29 cellular contexts compared by ENCODE assay signal in the genomic region with DNA sequence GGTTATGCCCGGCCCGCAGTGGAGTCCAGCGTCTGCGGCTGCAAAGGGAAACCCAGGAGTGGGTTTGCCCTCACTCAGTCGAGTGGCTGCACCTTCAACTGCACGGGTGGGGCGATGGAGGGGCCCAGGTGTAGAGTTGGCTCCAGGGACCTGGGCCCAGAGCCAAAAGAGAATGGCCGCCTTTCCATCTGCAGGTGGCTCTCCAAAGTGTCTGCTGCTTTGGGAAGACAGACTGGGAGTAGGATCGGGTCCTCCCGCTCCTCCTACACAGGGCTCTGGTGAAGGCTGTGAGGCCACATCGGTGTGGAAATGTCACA.
DNase-seq lines count a peak whose midpoint lies in the region; ATAC-seq, FAIRE-seq and TF ChIP-seq lines count a peak whose summit lies in the region.
"Had no signal": no experiment of that assay in that cellular context is flagged by ENCODE, and none has a peak within 500 bp of the region (broad histone marks: within the 10 kb centered on the region; RNA-seq: fewer than 3 reads in every experiment).

No MANE protein-coding gene starts in this region.

- no peaks in the 10 kb centered on the region for H3K27me3 Mint-ChIP-seq in CD8-positive, alpha-beta T cell (ENCODE audit: low read depth)
- H3K27me3 Mint-ChIP-seq: activated naive CD8-positive, alpha-beta T cell treated with anti-CD3 and anti-CD28 coated beads for 36 hours; effector memory CD8-positive, alpha-beta T cell had no signal

- H3K4me2 ChIP-seq in K562 (ENCODE audit: insufficient read depth, low read length) (no peak overlapping the region), osteoblast (ENCODE audit: insufficient read depth, low read length) (no peak overlapping the region)
- H3K4me2 ChIP-seq: BLaER1 treated with 17β-estradiol and CSF1 and Interleukin-3, amounts not matched to agents 10 nM and 100 nM; smooth muscle cell had no signal

- TF ChIP-seq RAD21 in K562 (CRISPR knock-in tag; conservative IDR thresholded peaks at IDR 0.05 in 1 of 2, IDR thresholded peaks at IDR 0.05 in 1 of 2) = no peak

- no peak overlapping the region for H3K27ac ChIP-seq in CD8-positive, alpha-beta T cell (ENCODE audit: low read depth, low read length)
- H3K27ac ChIP-seq in K562 (ENCODE audit: extremely low read depth, low read depth, low read length) (no peak overlapping the region), osteoblast (ENCODE audit: low read depth, low read length) (no peak overlapping the region), sigmoid colon (no peak overlapping the region)
- H3K27ac ChIP-seq: BLaER1 treated with 17β-estradiol and CSF1 and Interleukin-3, amounts not matched to agents 10 nM and 100 nM; pancreas; suprapubic skin; WERI-Rb-1 had no signal

- no peaks in the 10 kb centered on the region for H3K4me1 ChIP-seq in CD8-positive, alpha-beta T cell (ENCODE audit: insufficient read depth, low read length)
- peaks cover 0 to 4% of the 10 kb centered on the region in 2 experiments; a peak in 1 of 5 replicates for H3K4me1 ChIP-seq in K562 (replicated peaks in 1 of 2; ENCODE audit: control insufficient read depth in 2 of 2, insufficient read depth in 2 of 2, low read length in 2 of 2)
- no peaks in the 10 kb centered on the region for H3K4me1 ChIP-seq in osteoblast (ENCODE audit: insufficient read depth, low read length)
- peaks cover 0 to 22% (median 17%) of the 10 kb centered on the region in 4 donors for H3K4me1 ChIP-seq in sigmoid colon
- H3K4me1 ChIP-seq: HAP-1 had no signal

- peaks cover 8% of the 10 kb centered on the region for H3K36me3 ChIP-seq in CD8-positive, alpha-beta T cell (ENCODE audit: insufficient read depth, low read length)
- H3K36me3 ChIP-seq in K562 (ENCODE audit: control insufficient read depth, insufficient read depth, low read length) (peaks cover 83% of the 10 kb centered on the region), osteoblast (ENCODE audit: insufficient read depth, low read length) (peaks cover 25% of the 10 kb centered on the region), sigmoid colon (peaks cover 0 to 34% (median 12%) of the 10 kb centered on the region in 4 donors)
- H3K36me3 ChIP-seq: pancreas, WERI-Rb-1 had no signal

- WGBS in K562 (ENCODE audit: insufficient coverage, low coverage, missing lambda C conversion rate) = 87% methylated on average over 11 of the region's 11 CpGs
- 83 to 89% methylated on average over 11 of the region's 11 CpGs for WGBS in sigmoid colon, 2 donors

- POLR2A ChIA-PET in CD8-positive, alpha-beta T cell (lab: Charles Lee) = interaction anchor here (1.1 kb wide), 1 partner anchor 80 kb away, joined by 3 read pairs; a partner anchor contains a TSS
- POLR2A ChIA-PET in K562 (lab: Yijun Ruan, JAX) = no interaction called here

- in situ Hi-C loops in K562 (cut with MboI) = no loop called here

- H3K4me3 Mint-ChIP-seq in CD8-positive, alpha-beta T cell = no peak overlapping the region
- H3K4me3 Mint-ChIP-seq: activated naive CD8-positive, alpha-beta T cell treated with anti-CD3 and anti-CD28 coated beads for 36 hours; effector memory CD8-positive, alpha-beta T cell; nephron had no signal

- no peak for FAIRE-seq in K562 (lab: Jason Lieb, UNC)
- FAIRE-seq: pancreas had no signal

- BruUV-seq in K562 (replicated peaks; lab: Mats Ljungman, UMichigan) = no TSS peak

- H3K4me1 Mint-ChIP-seq in CD8-positive, alpha-beta T cell (ENCODE audit: low read depth) = no peaks in the 10 kb centered on the region
- H3K4me1 Mint-ChIP-seq: activated naive CD8-positive, alpha-beta T cell treated with anti-CD3 and anti-CD28 coated beads for 36 hours had no signal

- H3K9ac ChIP-seq in K562 (ENCODE audit: insufficient read depth in 1 of 2, low read depth in 2 of 2, low read length in 2 of 2) = no peak overlapping the region
- H3K9ac ChIP-seq: BLaER1 treated with 17β-estradiol and CSF1 and Interleukin-3, amounts not matched to agents 10 nM and 100 nM had no signal

- H3K9me3 Mint-ChIP-seq in CD8-positive, alpha-beta T cell = no peaks in the 10 kb centered on the region
- H3K9me3 Mint-ChIP-seq: activated naive CD8-positive, alpha-beta T cell treated with anti-CD3 and anti-CD28 coated beads for 36 hours; effector memory CD8-positive, alpha-beta T cell; nephron had no signal

- TF ChIP-seq EP300 in K562 (IDR thresholded peaks at IDR 0.05; ENCODE audit: low read length) (no peak), sigmoid colon (IDR thresholded peaks at IDR 0.05) (no peak)

- H3K79me2 ChIP-seq in K562 (ENCODE audit: control insufficient read depth, insufficient read depth, low read length) (no peaks in the 10 kb centered on the region), osteoblast (ENCODE audit: insufficient read depth, low read length) (no peaks in the 10 kb centered on the region)

- DNase-seq in CD8-positive, alpha-beta T cell = no peak
- DNase-seq in DMS79 (lab: John Stamatoyannopoulos, UW) (peak; percentile 12), NCI-H345 treated with DMSO at 0.1 percent for 48 hours (lab: John Stamatoyannopoulos, UW; ENCODE audit: unreplicated experiment) (peak; percentile 44), K562 (ENCODE audit: extremely low read depth in 1 of 4, low spot score in 3 of 4) (no peak), osteoblast (ENCODE audit: insufficient read length, low spot score, missing footprints) (no peak), sigmoid colon (no peak), SK-N-DZ (ENCODE audit: low spot score) (no peak)
- DNase-seq: activated CD4-positive, alpha-beta T cell treated with anti-CD3 and anti-CD28 coated beads for 48 hours; activated naive CD8-positive, alpha-beta T cell treated with anti-CD3 and anti-CD28 coated beads for 36 hours; aorta; COR-L47; cortex of kidney; effector memory CD8-positive, alpha-beta T cell; erythroblast; glutamatergic neuron; islet precursor cell; Karpas-422; NCI-H446 treated with DMSO at 0.1 percent for 48 hours; pancreas; retina; stimulated activated CD4-positive, alpha-beta T cell treated with anti-CD3 and anti-CD28 coated beads, Interleukin-1b, Interleukin-23, amount 100 ng/mL, for 48 hours; WERI-Rb-1 had no signal

- H4K20me1 ChIP-seq in K562 (replicated peaks; ENCODE audit: control insufficient read depth, insufficient read depth, low read length) (no peaks in the 10 kb centered on the region), osteoblast (ENCODE audit: insufficient read depth, low read length) (no peaks in the 10 kb centered on the region)

- intact Hi-C loops in CD8-positive, alpha-beta T cell (cut with DNase I, micrococcal nuclease) = no loop called here
- intact Hi-C loops in K562 (cut with micrococcal nuclease) (no loop called here), sigmoid colon (cut with DNase I) (no loop called here)

- H3K27me3 ChIP-seq in CD8-positive, alpha-beta T cell (ENCODE audit: insufficient read depth, low read length) = no peaks in the 10 kb centered on the region
- no peaks in the 10 kb centered on the region for H3K27me3 ChIP-seq in K562 (ENCODE audit: control insufficient read depth in 2 of 2, insufficient read depth in 2 of 2, low read length in 2 of 2)
- H3K27me3 ChIP-seq in osteoblast (ENCODE audit: insufficient read depth, low read length) = peaks cover 3% of the 10 kb centered on the region
- peaks cover 0 to 1% (median 0%) of the 10 kb centered on the region in 3 donors for H3K27me3 ChIP-seq in sigmoid colon
- H3K27me3 ChIP-seq: BLaER1 treated with 17β-estradiol and CSF1 and Interleukin-3, amounts not matched to agents 10 nM and 100 nM; pancreas; suprapubic skin had no signal

- no peaks in the 10 kb centered on the region for H3K9me3 ChIP-seq in CD8-positive, alpha-beta T cell (ENCODE audit: low read length)
- H3K9me3 ChIP-seq in K562 (replicated peaks; ENCODE audit: control insufficient read depth, insufficient read depth, low read depth, low read length) (no peaks in the 10 kb centered on the region), osteoblast (ENCODE audit: low read depth, low read length) (no peaks in the 10 kb centered on the region), sigmoid colon (no peaks in the 10 kb centered on the region)
- H3K9me3 ChIP-seq: BLaER1 treated with 17β-estradiol and CSF1 and Interleukin-3, amounts not matched to agents 10 nM and 100 nM; HAP-1; pancreas; suprapubic skin had no signal

- ATAC-seq in CD8-positive, alpha-beta T cell = no peak
- ATAC-seq in K562 (no peak), HG02938 (IDR thresholded peaks at IDR 0.05; ENCODE audit: unreplicated experiment) (no peak)
- ATAC-seq: effector memory CD8-positive, alpha-beta T cell; pancreas had no signal

- peak; percentile 17; the same call in 1 of the 2 replicates for TF ChIP-seq POLR2A in K562 (conservative IDR thresholded peaks at IDR 0.05)
- TF ChIP-seq POLR2A in sigmoid colon (IDR thresholded peaks at IDR 0.05) = no peak

- no peak overlapping the region for H2AFZ ChIP-seq in K562 (ENCODE audit: low read depth, low read length)
- H2AFZ ChIP-seq in osteoblast (ENCODE audit: low read length) = no peak overlapping the region

- no peak for TF ChIP-seq CTCF in CD8-positive, alpha-beta T cell (IDR thresholded peaks at IDR 0.05)
- TF ChIP-seq CTCF in K562 (IDR thresholded peaks at IDR 0.05 in 2 of 3, conservative IDR thresholded peaks at IDR 0.05 in 1 of 3; ENCODE audit: insufficient read depth in 2 of 3, low read depth in 1 of 3, low read length in 3 of 3) = no peak
- no peak for TF ChIP-seq CTCF in osteoblast (IDR thresholded peaks at IDR 0.05; ENCODE audit: extremely low read depth, low read depth, low read length)
- no peak for TF ChIP-seq CTCF in sigmoid colon (IDR thresholded peaks at IDR 0.05)

- CTCF ChIA-PET in CD8-positive, alpha-beta T cell (lab: Charles Lee) = no interaction called here
- CTCF ChIA-PET in K562 (lab: Yijun Ruan, JAX; ENCODE audit: low intra/inter-chr PET ratio) = no interaction called here

- no peaks in the 10 kb centered on the region for H3K9me1 ChIP-seq in K562 (ENCODE audit: control insufficient read depth, insufficient read depth, low read length)

- peak overlapping the region; percentile 13 for H3K27ac Mint-ChIP-seq in CD8-positive, alpha-beta T cell
- H3K27ac Mint-ChIP-seq: activated naive CD8-positive, alpha-beta T cell treated with anti-CD3 and anti-CD28 coated beads for 36 hours; nephron had no signal

- peaks cover 31% of the 10 kb centered on the region for H3K36me3 Mint-ChIP-seq in CD8-positive, alpha-beta T cell

- H3K4me3 ChIP-seq in CD8-positive, alpha-beta T cell (ENCODE audit: low read depth, low read length) = no peak overlapping the region
- H3K4me3 ChIP-seq in K562 = no peak overlapping the region
- no peak overlapping the region for H3K4me3 ChIP-seq in osteoblast (ENCODE audit: insufficient read depth, low read length)
- no peak overlapping the region for H3K4me3 ChIP-seq in sigmoid colon
- H3K4me3 ChIP-seq: BLaER1 treated with 17β-estradiol and CSF1 and Interleukin-3, amounts not matched to agents 10 nM and 100 nM; HAP-1; lung; pancreas; smooth muscle cell; suprapubic skin had no signal

TF ChIP-seq in K562, 482 proteins besides CTCF, POLR2A, EP300 and RAD21 (continues in another document):
- peak; percentile 68 for TF ChIP-seq POLR2G (IDR thresholded peaks at IDR 0.05; ENCODE audit: low read depth, low read length)

Comparison
In these comparisons a context has a peak if more than half of its experiments do, and no peak if none do; other contexts are left out.
1. DNase-seq: peak in DMS79 (single experiment) and NCI-H345 treated with DMSO at 0.1 percent for 48 hours (single experiment); none in CD8-positive, alpha-beta T cell (0 of 7), K562 (0 of 4), osteoblast (single experiment), sigmoid colon (single experiment) and SK-N-DZ (single experiment).